7 cellular contexts compared by ENCODE assay signal in the genomic region with DNA sequence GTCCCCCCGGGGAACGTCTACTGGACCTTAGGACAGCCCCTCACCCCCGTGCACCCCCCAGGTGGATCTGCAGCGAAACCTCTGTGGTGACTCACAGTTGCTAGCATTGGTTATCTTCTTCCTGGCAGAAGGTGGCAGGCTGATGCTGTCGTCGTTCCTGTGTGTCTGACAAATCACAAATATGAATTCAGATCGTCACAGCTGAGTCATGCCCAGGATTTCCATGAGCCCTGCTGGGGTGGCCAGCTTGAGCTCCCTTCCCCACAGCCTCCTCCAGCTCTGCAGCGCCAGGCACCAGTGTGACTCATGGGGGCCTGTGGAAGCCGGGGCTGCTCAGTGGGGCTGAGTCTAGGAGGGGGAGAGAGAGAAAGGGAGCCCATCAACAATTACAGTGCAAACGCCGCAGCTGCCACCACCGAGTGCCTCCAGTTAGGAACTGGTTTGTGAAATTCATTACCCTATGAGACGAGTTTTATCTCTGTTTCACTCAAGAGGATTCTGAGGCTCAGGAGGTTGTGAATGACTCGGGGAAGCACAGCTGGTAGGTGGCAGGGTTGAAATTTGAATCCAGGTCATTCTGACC.
DNase-seq lines count a peak whose midpoint lies in the region; ATAC-seq, FAIRE-seq and TF ChIP-seq lines count a peak whose summit lies in the region.

No MANE protein-coding gene starts in this region.

- peak overlapping the region; percentile 96 for H3K27ac Mint-ChIP-seq in activated B cell treated with CpG ODN at 0.5 μM for 24 hours

- peak overlapping the region; percentile 83 to 84 for H3K4me3 ChIP-seq in kidney (ENCODE audit: low read length in 2 of 2)

- H3K9me3 ChIP-seq in kidney (ENCODE audit: control insufficient read depth in 1 of 2, low read length in 2 of 2): no peaks in the 10 kb centered on the region

- peaks cover 21% of the 10 kb centered on the region for H3K4me1 Mint-ChIP-seq in activated B cell treated with CpG ODN at 0.5 μM for 24 hours

- ATAC-seq in GM18508 (IDR thresholded peaks at IDR 0.05; ENCODE audit: insufficient read depth, unreplicated experiment) (peak; percentile 34), HG03039 (IDR thresholded peaks at IDR 0.05; ENCODE audit: unreplicated experiment) (peak; percentile 23), activated B cell treated with CpG ODN at 0.5 μM for 24 hours (ENCODE audit: low read depth) (peak; percentile 75)

- POLR2A ChIA-PET in activated B cell treated with CpG ODN at 0.5 μM for 24 hours (lab: Charles Lee): interaction anchor here (0.6 to 2.5 kb wide), 21 partner anchors 10 to 1785 kb away, joined by 3 to 20 read pairs (median 4); a partner anchor contains a TSS

- TF ChIP-seq CTCF in activated B cell treated with CpG ODN at 0.5 μM for 24 hours (IDR thresholded peaks at IDR 0.05): no peak
- TF ChIP-seq CTCF in kidney (IDR thresholded peaks at IDR 0.05; ENCODE audit: borderline replicate concordance, extremely low read depth, insufficient read depth): no peak

- intact Hi-C loops in activated B cell treated with CpG ODN at 0.5 μM for 24 hours (cut with micrococcal nuclease) (loop anchor here (1.0 to 5.0 kb wide), 10 partner anchors 32 to 1880 kb away; a partner anchor contains a TSS), kidney (cut with DNase I) (no loop called here)

- FAIRE-seq in kidney (lab: Jason Lieb, UNC): no peak

- H3K36me3 Mint-ChIP-seq in activated B cell treated with CpG ODN at 0.5 μM for 24 hours (ENCODE audit: low read depth): peaks cover 3% of the 10 kb centered on the region

- CTCF ChIA-PET in activated B cell treated with CpG ODN at 0.5 μM for 24 hours (lab: Charles Lee): interaction anchor here (0.7 to 1.4 kb wide), 6 partner anchors 9 to 562 kb away, joined by 3 to 4 read pairs (median 3); no protein-coding TSS in a partner anchor

- peaks cover 0 to 11% of the 10 kb centered on the region in 2 donors for H3K4me1 ChIP-seq in kidney (ENCODE audit: control insufficient read depth in 1 of 2, insufficient read depth in 1 of 2, low read depth in 1 of 2, low read length in 2 of 2)

- H3K36me3 ChIP-seq in kidney (ENCODE audit: control insufficient read depth in 1 of 2, insufficient read depth in 2 of 2, low read length in 2 of 2): no peaks in the 10 kb centered on the region

- H3K27ac ChIP-seq in caudate nucleus (ENCODE audit: low read depth, low read length) (peak overlapping the region; percentile 92), kidney (ENCODE audit: low read depth in 2 of 2, low read length in 2 of 2) (peak overlapping the region; percentile 87 to 93)

- H3K27me3 Mint-ChIP-seq in activated B cell treated with CpG ODN at 0.5 μM for 24 hours: peaks cover 2% of the 10 kb centered on the region

- DNase-seq in NCI-H2107 treated with DMSO at 0.1 percent for 48 hours (lab: John Stamatoyannopoulos, UW; ENCODE audit: unreplicated experiment) (peak; percentile 86), activated B cell treated with CpG ODN at 0.5 μM for 24 hours (no peak), caudate nucleus (lab: John Stamatoyannopoulos, UW) (peak; percentile 23 to 91 (median 75)), kidney (peak; percentile 93)
- DNase-seq in stimulated activated CD4-positive, alpha-beta T cell treated with anti-CD3 and anti-CD28 coated beads, Interleukin-1b, Interleukin-23, amount 100 ng/mL, for 1 hour (ENCODE audit: low read depth in 2 of 2): peak; percentile 70

- peak overlapping the region; percentile 93 for H3K4me3 Mint-ChIP-seq in activated B cell treated with CpG ODN at 0.5 μM for 24 hours

- H3K9me3 Mint-ChIP-seq in activated B cell treated with CpG ODN at 0.5 μM for 24 hours: no peaks in the 10 kb centered on the region

- peak overlapping the region in 1 of 2 donors; percentile 78 for H3K9ac ChIP-seq in kidney (ENCODE audit: low read length in 2 of 2)

Comparison
In these comparisons a context has a peak if more than half of its experiments do, and no peak if none do; other contexts are left out.
1. ATAC-seq: peak in every context shown above with its lines; median percentile 75 in activated B cell treated with CpG ODN at 0.5 μM for 24 hours; 34 in GM18508; 23 in HG03039.